15 cellular contexts compared by ENCODE assay signal in the genomic region with DNA sequence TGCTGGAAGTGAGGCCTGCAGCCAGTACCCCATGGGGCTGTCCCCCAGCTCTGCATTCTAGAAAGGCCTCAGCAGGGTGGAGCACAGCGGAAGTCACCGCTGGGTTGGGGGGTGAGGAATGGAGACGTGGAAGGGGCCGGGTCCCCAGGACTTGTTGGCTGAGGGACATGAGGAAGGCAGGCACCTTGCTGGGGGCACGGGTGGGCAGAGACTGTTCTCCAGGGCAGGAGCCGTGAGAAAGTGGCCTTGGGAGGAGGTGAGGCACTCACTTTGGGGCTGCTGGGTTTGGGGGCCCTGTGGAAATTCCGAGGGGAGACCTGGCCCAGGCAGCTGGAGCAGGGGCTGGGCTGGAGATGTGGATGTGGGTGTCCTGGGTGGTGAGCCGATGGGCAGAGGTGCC. TPM values are rescaled to one million over a fixed set of nuclear protein-coding genes. Genes with fewer than 3 reads are reported as not detected.
DNase-seq lines count a peak whose midpoint lies in the region; ATAC-seq and TF ChIP-seq lines count a peak whose summit lies in the region.
"Had no signal": no experiment of that assay in that cellular context is flagged by ENCODE, and none has a peak within 500 bp of the region (broad histone marks: within the 10 kb centered on the region; RNA-seq: fewer than 3 reads in every experiment).

No MANE protein-coding gene starts in this region.

- no peak overlapping the region for H2AFZ ChIP-seq in Loucy (ENCODE audit: low read length)
- H2AFZ ChIP-seq: neural progenitor cell had no signal

- DNase-seq in activated CD4-positive, alpha-beta T cell treated with anti-CD3 and anti-CD28 coated beads for 36 hours = no peak
- no peak for DNase-seq in activated CD4-positive, alpha-beta T cell treated with anti-CD3 and anti-CD28 coated beads, Interleukin-2, amount 50 U/mL, for 1 hour
- no peak for DNase-seq in effector memory CD4-positive, alpha-beta T cell
- no peak for DNase-seq in AG08396 (ENCODE audit: low spot score)
- DNase-seq in H7 = no peak
- DNase-seq: caudate nucleus, COR-L47, glutamatergic neuron, IMR-90, NCI-H1417 had no signal

- no peaks in the 10 kb centered on the region for H4K20me1 ChIP-seq in Loucy (ENCODE audit: insufficient read depth, low read length, poor library complexity, severe bottlenecking)

- H3K4me2 ChIP-seq in Loucy (ENCODE audit: low read depth, low read length, poor library complexity, severe bottlenecking) = peak overlapping the region; percentile 73
- H3K4me2 ChIP-seq: neural progenitor cell had no signal

- H3K4me1 ChIP-seq in Loucy (ENCODE audit: insufficient read depth, low read length, poor library complexity, severe bottlenecking) = peaks cover 33% of the 10 kb centered on the region
- peaks cover 40% of the 10 kb centered on the region for H3K4me1 ChIP-seq in effector memory CD4-positive, alpha-beta T cell (ENCODE audit: control insufficient read depth, insufficient read depth, low read length, poor library complexity, severe bottlenecking)
- H3K4me1 ChIP-seq: neural progenitor cell had no signal

- H3K27me3 ChIP-seq in Loucy (ENCODE audit: insufficient read depth, low read length, poor library complexity, severe bottlenecking) (peaks cover 6% of the 10 kb centered on the region), H7 (ENCODE audit: control insufficient read depth, insufficient read depth, low read length) (no peaks in the 10 kb centered on the region)
- no peaks in the 10 kb centered on the region for H3K27me3 ChIP-seq in effector memory CD4-positive, alpha-beta T cell (replicated peaks; ENCODE audit: control insufficient read depth, insufficient read depth, low read length, poor library complexity, severe bottlenecking)
- H3K27me3 ChIP-seq: neural progenitor cell had no signal

- H3K9me2 ChIP-seq in Loucy (replicated peaks; ENCODE audit: low read depth, low read length) = no peaks in the 10 kb centered on the region

- H3K27ac ChIP-seq in effector memory CD4-positive, alpha-beta T cell (ENCODE audit: insufficient read depth, low read length, poor library complexity, severe bottlenecking) = peak overlapping the region; percentile 49
- H3K27ac ChIP-seq: neural progenitor cell had no signal

- H3K27ac Mint-ChIP-seq in activated CD4-positive, alpha-beta T cell treated with anti-CD3 and anti-CD28 coated beads for 36 hours = peak overlapping the region; percentile 91
- peak overlapping the region; percentile 69 to 70 (median 69) for H3K27ac Mint-ChIP-seq in nephron
- H3K27ac Mint-ChIP-seq: neural progenitor cell had no signal

- H3K4me1 Mint-ChIP-seq in activated CD4-positive, alpha-beta T cell treated with anti-CD3 and anti-CD28 coated beads for 36 hours = peaks cover 41% of the 10 kb centered on the region
- peaks cover 31% of the 10 kb centered on the region for H3K4me1 Mint-ChIP-seq in nephron

- no peaks in the 10 kb centered on the region for H3K9me3 Mint-ChIP-seq in activated CD4-positive, alpha-beta T cell treated with anti-CD3 and anti-CD28 coated beads for 36 hours (ENCODE audit: low read depth)
- H3K9me3 Mint-ChIP-seq in nephron = no peaks in the 10 kb centered on the region
- H3K9me3 Mint-ChIP-seq: neural progenitor cell had no signal

- H3K79me2 ChIP-seq in Loucy (ENCODE audit: insufficient read depth, low read length) = no peaks in the 10 kb centered on the region

- H3K4me3 ChIP-seq in Loucy (ENCODE audit: low read length, poor library complexity, severe bottlenecking) (peak overlapping the region; percentile 18), H7 (ENCODE audit: insufficient read depth, low read depth, low read length) (no peak overlapping the region)
- H3K4me3 ChIP-seq in effector memory CD4-positive, alpha-beta T cell (ENCODE audit: insufficient read depth, low read depth, low read length, poor library complexity, severe bottlenecking) = peak overlapping the region; percentile 19
- H3K4me3 ChIP-seq: neural progenitor cell had no signal

- CTCF ChIA-PET in activated CD4-positive, alpha-beta T cell treated with anti-CD3 and anti-CD28 coated beads for 36 hours (lab: Charles Lee) = no interaction called here

- no peaks in the 10 kb centered on the region for H3K36me3 ChIP-seq in Loucy (ENCODE audit: insufficient read depth, low read length)
- no peaks in the 10 kb centered on the region for H3K36me3 ChIP-seq in effector memory CD4-positive, alpha-beta T cell (ENCODE audit: control insufficient read depth, insufficient read depth, low read length)
- no peaks in the 10 kb centered on the region for H3K36me3 ChIP-seq in H7 (replicated peaks; ENCODE audit: control insufficient read depth, insufficient read depth, low read length)
- H3K36me3 ChIP-seq: neural progenitor cell had no signal

- H3K4me3 Mint-ChIP-seq in activated CD4-positive, alpha-beta T cell treated with anti-CD3 and anti-CD28 coated beads for 36 hours = no peak overlapping the region
- no peak overlapping the region for H3K4me3 Mint-ChIP-seq in nephron
- H3K4me3 Mint-ChIP-seq: neural progenitor cell had no signal

- H3K9ac ChIP-seq in Loucy (ENCODE audit: low read depth, low read length, poor library complexity, severe bottlenecking) = peak overlapping the region; percentile 34
- H3K9ac ChIP-seq: neural progenitor cell had no signal

- TF ChIP-seq CTCF in Loucy (conservative IDR thresholded peaks at IDR 0.05; ENCODE audit: low read length) (no peak), nephron (IDR thresholded peaks at IDR 0.05; ENCODE audit: unreplicated experiment in 3 of 3) (no peak)

- H3K36me3 Mint-ChIP-seq in activated CD4-positive, alpha-beta T cell treated with anti-CD3 and anti-CD28 coated beads for 36 hours (ENCODE audit: low read depth) = no peaks in the 10 kb centered on the region
- no peaks in the 10 kb centered on the region for H3K36me3 Mint-ChIP-seq in nephron (ENCODE audit: low read depth)
- H3K36me3 Mint-ChIP-seq: neural progenitor cell had no signal

- H3K9me3 ChIP-seq in Loucy (ENCODE audit: insufficient read depth, low read depth, low read length) = no peaks in the 10 kb centered on the region
- H3K9me3 ChIP-seq in effector memory CD4-positive, alpha-beta T cell (ENCODE audit: control insufficient read depth, low read length) = no peaks in the 10 kb centered on the region

- no peaks in the 10 kb centered on the region for H3F3A ChIP-seq in Loucy (ENCODE audit: low read depth)

- POLR2A ChIA-PET in activated CD4-positive, alpha-beta T cell treated with anti-CD3 and anti-CD28 coated beads for 36 hours (lab: Charles Lee) = interaction anchor here (0.7 kb wide), 1 partner anchor 22 kb away, joined by 3 read pairs; no protein-coding TSS in a partner anchor

- H3K27me3 Mint-ChIP-seq in activated CD4-positive, alpha-beta T cell treated with anti-CD3 and anti-CD28 coated beads for 36 hours = no peaks in the 10 kb centered on the region
- peaks cover 6% of the 10 kb centered on the region for H3K27me3 Mint-ChIP-seq in nephron (ENCODE audit: low read depth)

- intact Hi-C loops in activated CD4-positive, alpha-beta T cell treated with anti-CD3 and anti-CD28 coated beads for 36 hours (cut with DNase I, micrococcal nuclease) = no loop called here

- ATAC-seq in activated CD4-positive, alpha-beta T cell treated with anti-CD3 and anti-CD28 coated beads for 36 hours = no peak
- no peak for ATAC-seq in GM21447 (IDR thresholded peaks at IDR 0.05; ENCODE audit: unreplicated experiment)

RNA-seq across cellular contexts. Expression of gene TNNI2, which starts 5.0 kb away (rescaled TPM):
- not detected for total RNA-seq in activated CD4-positive, alpha-beta T cell treated with anti-CD3 and anti-CD28 coated beads for 36 hours
- not detected in 2 replicates for total RNA-seq in H7 (2014; rRNA removed; shearing (Covaris generic))
- total RNA-seq: A172, IMR-90 had no signal

RNA-seq across cellular contexts. Expression of gene SYT8, which starts 9.0 kb away (rescaled TPM):
- total RNA-seq in activated CD4-positive, alpha-beta T cell treated with anti-CD3 and anti-CD28 coated beads for 36 hours = not detected
- total RNA-seq in H7 (2014; rRNA removed; shearing (Covaris generic)) = not detected in 2 replicates
- total RNA-seq: A172, IMR-90 had no signal

RNA-seq across cellular contexts. Expression of gene LSP1, which starts 9.1 kb away (rescaled TPM):
- total RNA-seq in activated CD4-positive, alpha-beta T cell treated with anti-CD3 and anti-CD28 coated beads for 36 hours = 100 to 1,000 TPM; 193 to 227 TPM
- 0.35 and 2.0 TPM in 2 replicates for total RNA-seq in H7 (2014; rRNA removed; shearing (Covaris generic))
- total RNA-seq: IMR-90 had no signal

RNA-seq across cellular contexts. Expression of gene PRR33, which starts 47.9 kb away (rescaled TPM):
- under 1 TPM; 0.07 to 0.09 TPM for total RNA-seq in activated CD4-positive, alpha-beta T cell treated with anti-CD3 and anti-CD28 coated beads for 36 hours
- total RNA-seq in H7 (2014; rRNA removed; shearing (Covaris generic)) = not detected in 2 replicates
- total RNA-seq: A172, IMR-90 had no signal

Comparison
In these comparisons a context has a peak if more than half of its experiments do, and no peak if none do; other contexts are left out.
1. RNA of gene LSP1, which starts 9.1 kb away (total RNA-seq): 193 to 227 TPM in activated CD4-positive, alpha-beta T cell treated with anti-CD3 and anti-CD28 coated beads for 36 hours; 0.35 to 2.0 TPM in H7; every median in the first group is over 10 times any median in the second.